Comparison of ENCODE assay signal across 8 cellular contexts in the genomic region with DNA sequence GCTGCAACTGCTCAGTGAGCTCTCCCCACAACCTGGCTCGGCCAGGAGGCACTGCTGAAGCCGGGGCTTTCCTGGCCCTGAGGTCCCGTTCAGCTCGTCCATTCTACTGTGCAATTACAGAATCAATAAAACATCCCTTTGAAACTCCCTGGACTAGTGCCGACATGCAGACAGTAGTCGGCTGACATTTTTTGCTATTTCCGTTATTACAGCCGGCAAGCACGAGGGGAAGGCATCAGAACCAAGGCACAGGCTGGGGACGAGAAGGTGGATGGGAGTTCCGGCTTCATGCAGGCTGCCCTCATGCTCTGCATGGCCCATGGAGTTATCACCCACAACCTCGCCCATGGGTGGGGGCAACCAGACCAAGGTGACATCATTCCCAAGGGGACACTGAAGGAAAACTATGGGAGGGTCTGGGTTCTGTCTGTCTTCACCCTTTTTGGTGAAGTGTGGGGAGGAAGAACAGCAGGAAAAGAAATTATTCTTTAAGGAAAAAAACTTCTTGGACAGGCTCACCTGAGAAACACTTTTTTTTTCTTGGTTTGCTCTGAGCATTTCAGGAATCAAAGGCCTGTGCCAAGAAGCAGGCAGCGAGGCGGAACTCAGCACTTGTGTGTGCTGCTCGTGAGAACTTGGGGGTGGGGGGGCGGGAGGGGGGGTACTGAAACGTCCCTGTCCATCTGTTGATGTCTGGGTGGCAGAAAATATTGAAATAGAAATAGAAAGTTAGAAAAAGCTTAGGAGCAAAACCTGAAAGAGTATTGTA.
DNase-seq lines count a peak whose midpoint lies in the region; ATAC-seq, FAIRE-seq and TF ChIP-seq lines count a peak whose summit lies in the region.

No MANE protein-coding gene starts in this region.

- ATAC-seq in HG03354 (IDR thresholded peaks at IDR 0.05; ENCODE audit: poor library complexity, severe bottlenecking, unreplicated experiment), result peak; percentile 56
- ATAC-seq in natural killer cell treated with Interleukin-12 subunit alpha and Interleukin-12 subunit beta and Interleukin-15 and Interleukin-18, amount 100 ng/mL, for 72 hours, result no peak

- peaks cover 0 to 60% (median 40%) of the 10 kb centered on the region in 10 experiments; a peak in 16 of 20 replicates for H3K4me1 ChIP-seq in BLaER1 treated with 17β-estradiol and CSF1 and Interleukin-3, amounts not matched to agents 10 nM and 100 nM

- DNase-seq in dermis microvascular lymphatic vessel endothelial cell (ENCODE audit: low read depth in 2 of 2) (peak; percentile 91 to 93), SHP77 (lab: John Stamatoyannopoulos, UW) (no peak), GM19239 (ENCODE audit: insufficient read length, low spot score) (no peak), NCI-H1694 (lab: John Stamatoyannopoulos, UW) (no peak), GM13976 (ENCODE audit: low spot score) (no peak)
- no peak for DNase-seq in natural killer cell treated with Interleukin-12 subunit alpha and Interleukin-12 subunit beta and Interleukin-15 and Interleukin-18, amount 100 ng/mL, for 72 hours (ENCODE audit: low spot score)

- no peak overlapping the region for H3K9ac ChIP-seq in BLaER1 treated with 17β-estradiol and CSF1 and Interleukin-3, amounts not matched to agents 10 nM and 100 nM

- H3K27ac Mint-ChIP-seq in natural killer cell treated with Interleukin-12 subunit alpha and Interleukin-12 subunit beta and Interleukin-15 and Interleukin-18, amount 100 ng/mL, for 72 hours, result peak overlapping the region in 1 of 2 donors; percentile 12

- no peaks in the 10 kb centered on the region for H3K36me3 ChIP-seq in BLaER1 treated with 17β-estradiol and CSF1 and Interleukin-3, amounts not matched to agents 10 nM and 100 nM

- no peak for TF ChIP-seq CTCF in GM13976 (IDR thresholded peaks at IDR 0.05; ENCODE audit: borderline replicate concordance, control extremely low read depth, extremely low read depth, insufficient read depth, missing control alignments)

- in situ Hi-C loops in GM13976 (cut with MboI; ENCODE audit: low sequenced_read_pairs, unreplicated experiment), result no loop called here

- no peaks in the 10 kb centered on the region for H3K9me3 Mint-ChIP-seq in natural killer cell treated with Interleukin-12 subunit alpha and Interleukin-12 subunit beta and Interleukin-15 and Interleukin-18, amount 100 ng/mL, for 72 hours

- H3K4me3 Mint-ChIP-seq in natural killer cell treated with Interleukin-12 subunit alpha and Interleukin-12 subunit beta and Interleukin-15 and Interleukin-18, amount 100 ng/mL, for 72 hours, result peak overlapping the region; percentile 16

- FAIRE-seq in GM19239 (lab: Jason Lieb, UNC), result no peak

- H3K4me2 ChIP-seq in BLaER1 treated with 17β-estradiol and CSF1 and Interleukin-3, amounts not matched to agents 10 nM and 100 nM, result peak overlapping the region in 8 of 11 experiments; percentile 22 to 58 (median 36); a peak in 12 of 22 replicates

- no peaks in the 10 kb centered on the region for H3K9me3 ChIP-seq in BLaER1 treated with 17β-estradiol and CSF1 and Interleukin-3, amounts not matched to agents 10 nM and 100 nM (replicated peaks in 1 of 11)

- no peaks in the 10 kb centered on the region for H4K20me1 ChIP-seq in BLaER1 treated with 17β-estradiol and CSF1 and Interleukin-3, amounts not matched to agents 10 nM and 100 nM

- no peaks in the 10 kb centered on the region for H3K27me3 ChIP-seq in BLaER1 treated with 17β-estradiol and CSF1 and Interleukin-3, amounts not matched to agents 10 nM and 100 nM

- no peak overlapping the region for H3K4me3 ChIP-seq in BLaER1 treated with 17β-estradiol and CSF1 and Interleukin-3, amounts not matched to agents 10 nM and 100 nM

- H3K4me1 Mint-ChIP-seq in natural killer cell treated with Interleukin-12 subunit alpha and Interleukin-12 subunit beta and Interleukin-15 and Interleukin-18, amount 100 ng/mL, for 72 hours (ENCODE audit: low read depth in 2 of 2), result peaks cover 27 to 52% of the 10 kb centered on the region in 2 donors

- H3K27ac ChIP-seq in BLaER1 treated with 17β-estradiol and CSF1 and Interleukin-3, amounts not matched to agents 10 nM and 100 nM, result no peak overlapping the region

- H3K36me3 Mint-ChIP-seq in natural killer cell treated with Interleukin-12 subunit alpha and Interleukin-12 subunit beta and Interleukin-15 and Interleukin-18, amount 100 ng/mL, for 72 hours, result no peaks in the 10 kb centered on the region

- no peaks in the 10 kb centered on the region for H3K27me3 Mint-ChIP-seq in natural killer cell treated with Interleukin-12 subunit alpha and Interleukin-12 subunit beta and Interleukin-15 and Interleukin-18, amount 100 ng/mL, for 72 hours

Comparison
In these comparisons a context has a peak if more than half of its experiments do, and no peak if none do; other contexts are left out.
1. DNase-seq: peak in dermis microvascular lymphatic vessel endothelial cell (2 of 2); none in natural killer cell treated with Interleukin-12 subunit alpha and Interleukin-12 subunit beta and Interleukin-15 and Interleukin-18, amount 100 ng/mL, for 72 hours (single experiment), SHP77 (0 of 2), GM19239 (single experiment), NCI-H1694 (single experiment) and GM13976 (single experiment).